In the genomic region with DNA sequence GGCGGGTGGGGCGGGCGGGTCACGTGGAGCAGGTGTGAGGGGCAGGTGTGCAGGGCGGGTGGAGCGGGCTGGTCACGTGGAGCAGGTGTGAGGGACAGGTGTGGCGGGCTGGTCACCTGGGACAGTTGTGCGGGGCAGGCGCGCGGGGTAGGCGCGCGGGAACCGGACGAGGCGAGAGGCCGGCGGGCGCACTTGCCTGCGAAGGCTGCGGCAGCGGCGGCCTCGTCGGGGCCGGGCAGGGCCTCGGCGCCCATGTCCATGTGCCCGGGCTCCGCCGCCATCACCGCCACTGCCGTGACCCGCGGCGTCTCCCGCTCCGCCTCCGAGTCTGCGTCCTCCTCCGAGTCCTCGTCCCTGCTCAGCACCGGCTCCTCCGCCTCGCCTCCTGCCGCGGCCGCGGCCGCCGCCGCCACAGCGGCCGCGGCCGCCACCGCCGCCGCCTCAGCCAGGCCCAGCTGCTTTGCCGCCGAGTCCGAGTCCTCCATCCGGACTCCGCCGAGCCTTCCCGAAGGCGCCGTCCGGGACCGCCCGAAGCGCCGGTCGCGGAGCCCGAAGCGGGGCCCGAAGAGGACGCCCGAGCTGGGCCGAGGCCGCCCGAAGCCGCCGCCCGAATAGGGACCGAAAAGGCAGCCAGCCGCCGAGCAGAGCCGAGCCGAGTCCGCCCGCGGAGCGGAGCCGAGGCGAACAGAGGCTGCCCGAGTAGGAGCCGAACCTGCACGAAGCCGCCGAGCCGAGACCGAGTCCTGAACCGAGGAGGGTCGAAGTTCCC, we compare ENCODE assay signal across 8 cellular contexts. TPM values are rescaled to one million over a fixed set of nuclear protein-coding genes. Genes with fewer than 3 reads are reported as not detected.
DNase-seq lines count a peak whose midpoint lies in the region; ATAC-seq, FAIRE-seq and TF ChIP-seq lines count a peak whose summit lies in the region.

A gene with protein sequence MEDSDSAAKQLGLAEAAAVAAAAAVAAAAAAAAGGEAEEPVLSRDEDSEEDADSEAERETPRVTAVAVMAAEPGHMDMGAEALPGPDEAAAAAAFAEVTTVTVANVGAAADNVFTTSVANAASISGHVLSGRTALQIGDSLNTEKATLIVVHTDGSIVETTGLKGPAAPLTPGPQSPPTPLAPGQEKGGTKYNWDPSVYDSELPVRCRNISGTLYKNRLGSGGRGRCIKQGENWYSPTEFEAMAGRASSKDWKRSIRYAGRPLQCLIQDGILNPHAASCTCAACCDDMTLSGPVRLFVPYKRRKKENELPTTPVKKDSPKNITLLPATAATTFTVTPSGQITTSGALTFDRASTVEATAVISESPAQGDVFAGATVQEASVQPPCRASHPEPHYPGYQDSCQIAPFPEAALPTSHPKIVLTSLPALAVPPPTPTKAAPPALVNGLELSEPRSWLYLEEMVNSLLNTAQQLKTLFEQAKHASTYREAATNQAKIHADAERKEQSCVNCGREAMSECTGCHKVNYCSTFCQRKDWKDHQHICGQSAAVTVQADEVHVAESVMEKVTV (minus strand): TSS at position 660 of the 769 bp plus-strand sequence. CDS start 175 bp downstream, at position 485.

- H3K9ac ChIP-seq in keratinocyte (ENCODE audit: control insufficient read depth, extremely low read depth, insufficient read depth, low read length) = peak within 1 kb of the TSS; percentile 99

- H3K27me3 ChIP-seq in keratinocyte (ENCODE audit: control insufficient read depth, extremely low read depth, insufficient read depth, low read length) = no peaks in the 10 kb centered on the region

- H2AFZ ChIP-seq in keratinocyte (ENCODE audit: control insufficient read depth, low read length) = peak within 1 kb of the TSS; percentile 86

- DNase-seq in AG09319 (ENCODE audit: extremely low read depth, low read depth) (peak; percentile 94), NCI-H446 (lab: John Stamatoyannopoulos, UW) (peak; percentile 96 to 99), chondrocyte (ENCODE audit: low spot score) (peak; percentile 100), keratinocyte (ENCODE audit: low read depth, low spot score) (peak; percentile 71)
- peak; percentile 99 for DNase-seq in stimulated activated CD4-positive, alpha-beta T cell treated with anti-CD3 and anti-CD28 coated beads, Interleukin-15, amount 100 ng/mL, for 1 hour (ENCODE audit: low read depth in 1 of 2, low spot score in 1 of 2)

- peak within 1 kb of the TSS; percentile 94 for H3K27ac Mint-ChIP-seq in chondrocyte (ENCODE audit: unreplicated experiment)

- H3K4me3 Mint-ChIP-seq in chondrocyte (ENCODE audit: unreplicated experiment) = peak within 1 kb of the TSS; percentile 80

- no peaks in the 10 kb centered on the region for H3K9me1 ChIP-seq in keratinocyte (ENCODE audit: control insufficient read depth, extremely low read depth, insufficient read depth, low read length)

- no peaks in the 10 kb centered on the region for H3K9me3 ChIP-seq in keratinocyte (ENCODE audit: control insufficient read depth, low read depth, low read length)

- peaks cover 3 to 16% of the 10 kb centered on the region in 2 experiments for H3K36me3 ChIP-seq in keratinocyte (ENCODE audit: control insufficient read depth in 2 of 2, extremely low read depth in 1 of 2, insufficient read depth in 2 of 2, low read length in 2 of 2)

- dilution Hi-C loops in keratinocyte (cut with MboI; ENCODE audit: extremely low pct_ligation_motif_present, low sequenced_read_pairs) = no loop called here

- ATAC-seq in GM19035 (IDR thresholded peaks at IDR 0.05; ENCODE audit: unreplicated experiment) (peak; percentile 78), HG03342 (IDR thresholded peaks at IDR 0.05; ENCODE audit: unreplicated experiment) (peak; percentile 71)
- peak; percentile 81 to 83 for ATAC-seq in activated CD4-positive, CD25-positive, alpha-beta regulatory T cell treated with anti-CD3 and anti-CD28 coated beads, Interleukin-2, amount 50 U/mL, for 24 hours

- no peak for TF ChIP-seq CTCF in AG09319 (IDR thresholded peaks at IDR 0.05; ENCODE audit: low read depth, low read length)
- no peak for TF ChIP-seq CTCF in chondrocyte (IDR thresholded peaks at IDR 0.05)
- TF ChIP-seq CTCF in keratinocyte (optimal IDR thresholded peaks at IDR 0.05 in 1 of 3, IDR thresholded peaks at IDR 0.05 in 1 of 3, conservative IDR thresholded peaks at IDR 0.05 in 1 of 3; ENCODE audit: extremely low read depth in 1 of 3, insufficient read depth in 2 of 3, low read length in 3 of 3) = no peak

- peaks cover 68% of the 10 kb centered on the region for H3K4me1 Mint-ChIP-seq in chondrocyte (ENCODE audit: low read depth)

- no peaks in the 10 kb centered on the region for H3K27me3 Mint-ChIP-seq in chondrocyte (ENCODE audit: low read depth)

- H3K4me2 ChIP-seq in keratinocyte (ENCODE audit: control insufficient read depth, extremely low read depth, insufficient read depth, low read depth, low read length) = peak within 1 kb of the TSS; percentile 83

- H4K20me1 ChIP-seq in keratinocyte (ENCODE audit: control insufficient read depth, extremely low read depth, insufficient read depth, low read length) = no peaks in the 10 kb centered on the region

- FAIRE-seq in keratinocyte (lab: Jason Lieb, UNC) = peak; percentile 97

- peak within 1 kb of the TSS; percentile 83 to 91 (median 84) for H3K4me3 ChIP-seq in keratinocyte (ENCODE audit: control insufficient read depth in 2 of 3, extremely low read depth in 1 of 3, insufficient read depth in 2 of 3, low read depth in 1 of 3, low read length in 3 of 3)

- peaks cover 48% of the 10 kb centered on the region for H3K4me1 ChIP-seq in keratinocyte (ENCODE audit: control insufficient read depth, extremely low read depth, insufficient read depth, low read length)

- H3K9me3 Mint-ChIP-seq in chondrocyte (ENCODE audit: low read depth) = no peaks in the 10 kb centered on the region

- H3K36me3 Mint-ChIP-seq in chondrocyte (ENCODE audit: low read depth) = peaks cover 2% of the 10 kb centered on the region

- H3K79me2 ChIP-seq in keratinocyte (ENCODE audit: control insufficient read depth, insufficient read depth, low read length) = peaks cover 36% of the 10 kb centered on the region

- H3K27ac ChIP-seq in keratinocyte (ENCODE audit: control insufficient read depth, insufficient read depth, low read length) = peak within 1 kb of the TSS; percentile 97

RNA-seq across cellular contexts. Expression of the gene that starts here (rescaled TPM):
- total RNA-seq in chondrocyte = 67.6 to 70.4 TPM (median 67.9 TPM) in 3 replicates
- 8.1 to 13.1 TPM (median 8.2 TPM) in 3 replicates for polyA plus RNA-seq in keratinocyte
- polyA plus RNA-seq in keratinocyte (2011; ENCODE audit: low read depth) = 15.0 TPM
- 5.6 and 15.1 TPM in 2 replicates for polyA plus RNA-seq in keratinocyte (2011; cell fraction: cytosol; rRNA removed)
- 12.8 and 17.6 TPM in 2 replicates for polyA plus RNA-seq in keratinocyte (2011; cell fraction: nucleus; rRNA removed)
- polyA plus RNA-seq in keratinocyte (2012; ENCODE audit: low replicate concordance) = 14.6 and 24.8 TPM in 2 replicates
- polyA minus RNA-seq in keratinocyte = 8.6 to 13.3 TPM (median 10.6 TPM) in 3 replicates
- polyA minus RNA-seq in keratinocyte (2011; cell fraction: cytosol; rRNA and poly(A)+ RNA removed) = 24.6 TPM
- polyA minus RNA-seq in keratinocyte (2011; cell fraction: nucleus; rRNA and poly(A)+ RNA removed) = 16.9 and 23.3 TPM in 2 replicates

Comparison
In these comparisons a context has a peak if more than half of its experiments do, and no peak if none do; other contexts are left out.
1. Peak in every context shown above with its lines: DNase-seq, ATAC-seq, H3K4me3 ChIP-seq and H3K27ac ChIP-seq.